14 cellular contexts compared by ENCODE assay signal in genomic region chr4:27886075-27886474, GRCh38.
DNase-seq lines count a peak whose midpoint lies in the region; ATAC-seq and TF ChIP-seq lines count a peak whose summit lies in the region.
"Had no signal": no experiment of that assay in that cellular context is flagged by ENCODE, and none has a peak within 500 bp of the region (broad histone marks: within the 10 kb centered on the region; RNA-seq: fewer than 3 reads in every experiment).

No MANE protein-coding gene starts in this region.

- ATAC-seq in GM23338, result no peak

- peaks cover 9% of the 10 kb centered on the region for H3K4me1 Mint-ChIP-seq in GM23338
- H3K4me1 Mint-ChIP-seq: CD8-positive, alpha-beta memory T cell had no signal

- peaks cover 9% of the 10 kb centered on the region; the same call in 2 of the 3 replicates for H3K9me3 Mint-ChIP-seq in GM23338

- no peaks in the 10 kb centered on the region for H3K27me3 ChIP-seq in GM23338 (ENCODE audit: insufficient read depth)
- H3K27me3 ChIP-seq: BLaER1 had no signal

- H3K9me2 ChIP-seq in GM23338 (ENCODE audit: insufficient read depth), result peaks cover 10% of the 10 kb centered on the region

- DNase-seq in GM23338 (ENCODE audit: low spot score) (no peak), MV-4-11 (lab: John Stamatoyannopoulos, UW) (peak; percentile 5), choroid plexus epithelial cell (ENCODE audit: low read depth) (peak; percentile 56), skeletal muscle cell (ENCODE audit: low read depth) (peak; percentile 1), NCI-H2081 treated with DMSO at 0.1 percent for 48 hours (lab: John Stamatoyannopoulos, UW) (no peak), GM10266 (ENCODE audit: extremely low spot score) (no peak)
- no peak for DNase-seq in activated CD4-positive, alpha-beta T cell treated with anti-CD3 and anti-CD28 coated beads for 48 hours
- DNase-seq: AML-193; Caco-2; CD8-positive, alpha-beta memory T cell; DND-41; GOT3; H9 had no signal

- no peaks in the 10 kb centered on the region for H3K27me3 Mint-ChIP-seq in GM23338 (ENCODE audit: insufficient read depth, low read depth, poor library complexity)
- H3K27me3 Mint-ChIP-seq: CD8-positive, alpha-beta memory T cell had no signal

- no peak overlapping the region for H3K27ac Mint-ChIP-seq in GM23338
- H3K27ac Mint-ChIP-seq: CD8-positive, alpha-beta memory T cell; H9 had no signal

- no peaks in the 10 kb centered on the region; the same call in 1 of the 2 replicates for H3K4me1 ChIP-seq in GM23338 (ENCODE audit: insufficient read depth)
- H3K4me1 ChIP-seq: BLaER1, Caco-2 had no signal

- no peak overlapping the region for H3K27ac ChIP-seq in GM23338 (ENCODE audit: low read depth)
- H3K27ac ChIP-seq: BLaER1 had no signal

- no peaks in the 10 kb centered on the region for H3K36me3 ChIP-seq in GM23338 (ENCODE audit: insufficient read depth)
- H3K36me3 ChIP-seq: BLaER1 had no signal

- H3K79me2 ChIP-seq in GM23338 (replicated peaks; ENCODE audit: insufficient read depth), result no peaks in the 10 kb centered on the region

- H2AFZ ChIP-seq in GM23338, result peak overlapping the region; percentile 23; the same call in 1 of the 2 replicates

- no peaks in the 10 kb centered on the region for H3F3A ChIP-seq in GM23338 (replicated peaks; ENCODE audit: low read depth)

- no peak overlapping the region for H3K4me3 Mint-ChIP-seq in GM23338
- H3K4me3 Mint-ChIP-seq: CD8-positive, alpha-beta memory T cell; H9 had no signal

- H3K36me3 Mint-ChIP-seq in GM23338 (ENCODE audit: low read depth), result peaks cover 10% of the 10 kb centered on the region
- H3K36me3 Mint-ChIP-seq: CD8-positive, alpha-beta memory T cell had no signal

- no peak overlapping the region for H3K4me2 ChIP-seq in GM23338
- H3K4me2 ChIP-seq: BLaER1 had no signal

- H4K20me1 ChIP-seq in GM23338 (replicated peaks; ENCODE audit: insufficient read depth), result no peaks in the 10 kb centered on the region
- H4K20me1 ChIP-seq: BLaER1 had no signal

- H3K4me3 ChIP-seq in GM23338, result no peak overlapping the region
- H3K4me3 ChIP-seq in choroid plexus epithelial cell (ENCODE audit: low read depth, low read length), result no peak overlapping the region
- no peak overlapping the region for H3K4me3 ChIP-seq in skeletal muscle cell (ENCODE audit: low read depth, low read length)
- H3K4me3 ChIP-seq: BLaER1 had no signal

- TF ChIP-seq CTCF in GM23338 (conservative IDR thresholded peaks at IDR 0.05; ENCODE audit: low read depth in 2 of 2) (no peak), choroid plexus epithelial cell (conservative IDR thresholded peaks at IDR 0.05; ENCODE audit: low read depth, low read length) (no peak), GM10266 (IDR thresholded peaks at IDR 0.05; ENCODE audit: control insufficient read depth, insufficient read depth, low read depth, missing control alignments) (no peak)

TF ChIP-seq in GM23338, 12 proteins besides CTCF, POLR2A, EP300 and RAD21 (continues in another document):
- TF ChIP-seq NANOG (IDR thresholded peaks at IDR 0.05; ENCODE audit: borderline replicate concordance), result no peak
- TF ChIP-seq EZH2phosphoT487 (IDR thresholded peaks at IDR 0.05; ENCODE audit: unreplicated experiment), result no peak
- no peak for TF ChIP-seq POLR2AphosphoS5 (IDR thresholded peaks at IDR 0.05; ENCODE audit: low read depth)
- TF ChIP-seq REST (IDR thresholded peaks at IDR 0.05; ENCODE audit: unreplicated experiment), result no peak
- TF ChIP-seq ETS1 (IDR thresholded peaks at IDR 0.05), result no peak
- no peak for TF ChIP-seq STAT1 (IDR thresholded peaks at IDR 0.05; ENCODE audit: unreplicated experiment)
- no peak for TF ChIP-seq EZH2 (IDR thresholded peaks at IDR 0.05; ENCODE audit: low read depth, unreplicated experiment)
- TF ChIP-seq ZNF462 (CRISPR knock-in tag; IDR thresholded peaks at IDR 0.05), result no peak

Comparison
In these comparisons a context has a peak if more than half of its experiments do, and no peak if none do; other contexts are left out.
1. DNase-seq: peak in MV-4-11 (single experiment), choroid plexus epithelial cell (single experiment) and skeletal muscle cell (single experiment); none in GM23338 (single experiment), activated CD4-positive, alpha-beta T cell treated with anti-CD3 and anti-CD28 coated beads for 48 hours (single experiment), NCI-H2081 treated with DMSO at 0.1 percent for 48 hours (single experiment) and GM10266 (single experiment).